12 cellular contexts compared by ENCODE assay signal in genomic region chr2:71668326-71669057, GRCh38.
"Had no signal": no experiment of that assay in that cellular context is flagged by ENCODE, and none has a peak within 500 bp of the region (broad histone marks: within the 10 kb centered on the region; RNA-seq: fewer than 3 reads in every experiment).

No MANE protein-coding gene starts in this region.

- H3K9me3 Mint-ChIP-seq: T-helper 1 cell treated with Interleukin-12 subunit alpha and Interleukin-12 subunit beta and Interleukin-4 antibody, amounts not matched to agents 30 μg/mL and 1 μg/mL, for 36 hours had no signal

- H3K36me3 Mint-ChIP-seq: naive B cell had no signal

- H3K4me3 Mint-ChIP-seq: activated CD8-positive, alpha-beta T cell treated with anti-CD3 and anti-CD28 coated beads, Interleukin-2, amount 10 ng/mL, durations not matched to agents 7 days and 5 days; naive B cell; T-helper 1 cell treated with Interleukin-12 subunit alpha and Interleukin-12 subunit beta and Interleukin-4 antibody, amounts not matched to agents 30 μg/mL and 1 μg/mL, for 36 hours had no signal

- H3K9me3 ChIP-seq: ascending aorta, lower lobe of right lung, neutrophil had no signal

- H3K4me1 Mint-ChIP-seq: naive B cell had no signal

- H3K27ac ChIP-seq: ascending aorta, lower lobe of right lung, neutrophil had no signal

- H3K36me3 ChIP-seq: ascending aorta had no signal

- H3K4me1 ChIP-seq: ascending aorta, lower lobe of right lung had no signal

- H3K4me3 ChIP-seq: ascending aorta, lower lobe of right lung had no signal

- DNase-seq: activated CD4-positive, alpha-beta T cell treated with anti-CD3 and anti-CD28 coated beads for 48 hours; foreskin melanocyte; head of caudate nucleus; lower lobe of right lung; naive B cell; stimulated activated CD4-positive, alpha-beta T cell treated with anti-CD3 and anti-CD28 coated beads, Interleukin-4, amount 100 ng/mL, for 1 hour; stimulated activated CD8-positive, alpha-beta memory T cell treated with anti-CD3 and anti-CD28 coated beads, Interleukin-4, amount 100 ng/mL, for 48 hours; stimulated activated naive CD8-positive, alpha-beta T cell treated with anti-CD3 and anti-CD28 coated beads, Interleukin-15, Interleukin-2, amounts not matched to agents 100 U/mL and 50 U/mL, for 24 hours had no signal

- H3K27ac Mint-ChIP-seq: activated CD8-positive, alpha-beta T cell treated with anti-CD3 and anti-CD28 coated beads, Interleukin-2, amount 10 ng/mL, durations not matched to agents 7 days and 5 days; naive B cell; T-helper 1 cell treated with Interleukin-12 subunit alpha and Interleukin-12 subunit beta and Interleukin-4 antibody, amounts not matched to agents 30 μg/mL and 1 μg/mL, for 36 hours had no signal

- H3K27me3 ChIP-seq: ascending aorta, neutrophil had no signal

- ATAC-seq: activated CD8-positive, alpha-beta T cell treated with anti-CD3 and anti-CD28 coated beads, Interleukin-2, amount 10 ng/mL, durations not matched to agents 7 days and 5 days; lower lobe of right lung; stimulated activated naive CD8-positive, alpha-beta T cell treated with anti-CD3 and anti-CD28 coated beads, Interleukin-15, Interleukin-2, amounts not matched to agents 100 U/mL and 50 U/mL, for 24 hours had no signal
